ENCODE assay signal across 1 cellular context in genomic region chr1:229354226-229354625, GRCh38.
TF ChIP-seq lines count a peak whose summit lies in the region.

No MANE protein-coding gene starts in this region.

TF ChIP-seq in K562, 482 proteins besides CTCF, POLR2A, EP300 and RAD21 (continued from another document):
- TF ChIP-seq THRB (CRISPR knock-in tag; conservative IDR thresholded peaks at IDR 0.05), result no peak
- TF ChIP-seq SETDB1 (IDR thresholded peaks at IDR 0.05; ENCODE audit: low read length), result no peak
- TF ChIP-seq ID3 (CRISPR knock-in tag; IDR thresholded peaks at IDR 0.05), result no peak
- TF ChIP-seq ID3 (tag; IDR thresholded peaks at IDR 0.05), result no peak
- TF ChIP-seq ZNF3 (CRISPR knock-in tag; IDR thresholded peaks at IDR 0.05), result peak; percentile 52; the same call in 1 of the 2 replicates
- no peak for TF ChIP-seq ZNF354B (CRISPR knock-in tag; IDR thresholded peaks at IDR 0.05)
- TF ChIP-seq CREBBP (IDR thresholded peaks at IDR 0.05; ENCODE audit: low read depth, low read length), result no peak
- TF ChIP-seq SMARCA5 (IDR thresholded peaks at IDR 0.05), result peak; percentile 61; the same call in 1 of the 2 replicates
- peak; percentile 96 for TF ChIP-seq RBM25 (IDR thresholded peaks at IDR 0.05; ENCODE audit: low read depth, low read length, severe bottlenecking)
